In the genomic region with DNA sequence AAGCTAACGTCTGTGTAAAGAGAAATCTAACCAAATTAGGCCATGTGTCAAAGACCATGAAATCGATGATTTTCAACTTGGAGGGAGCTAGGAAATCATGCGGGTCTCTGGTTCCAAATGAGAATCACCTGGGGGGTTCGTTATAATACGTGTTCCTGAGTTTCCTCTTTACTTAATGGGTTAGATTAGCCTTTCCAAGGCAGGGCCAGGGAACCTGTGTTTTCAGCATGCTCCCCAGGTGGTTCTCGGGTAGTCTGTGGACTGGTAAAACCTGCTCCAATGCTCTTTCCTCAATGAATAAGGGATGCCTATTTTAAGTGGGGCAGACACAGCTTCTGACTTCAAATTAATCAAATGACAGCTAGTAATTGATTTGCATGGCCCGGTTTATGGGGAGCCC, we compare ENCODE assay signal across 1 cellular context.
TF ChIP-seq lines count a peak whose summit lies in the region.

No MANE protein-coding gene starts in this region.

TF ChIP-seq in WTC11, 78 proteins besides CTCF, POLR2A, EP300 and RAD21 (continued from another document):
- TF ChIP-seq, protein P1, sequence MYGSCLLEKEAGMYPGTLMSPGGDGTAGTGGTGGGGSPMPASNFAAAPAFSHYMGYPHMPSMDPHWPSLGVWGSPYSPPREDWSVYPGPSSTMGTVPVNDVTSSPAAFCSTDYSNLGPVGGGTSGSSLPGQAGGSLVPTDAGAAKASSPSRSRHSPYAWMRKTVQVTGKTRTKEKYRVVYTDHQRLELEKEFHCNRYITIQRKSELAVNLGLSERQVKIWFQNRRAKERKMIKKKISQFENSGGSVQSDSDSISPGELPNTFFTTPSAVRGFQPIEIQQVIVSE (CRISPR knock-in tag; IDR thresholded peaks at IDR 0.05; ENCODE audit: borderline replicate concordance), result no peak
- TF ChIP-seq, protein P2, sequence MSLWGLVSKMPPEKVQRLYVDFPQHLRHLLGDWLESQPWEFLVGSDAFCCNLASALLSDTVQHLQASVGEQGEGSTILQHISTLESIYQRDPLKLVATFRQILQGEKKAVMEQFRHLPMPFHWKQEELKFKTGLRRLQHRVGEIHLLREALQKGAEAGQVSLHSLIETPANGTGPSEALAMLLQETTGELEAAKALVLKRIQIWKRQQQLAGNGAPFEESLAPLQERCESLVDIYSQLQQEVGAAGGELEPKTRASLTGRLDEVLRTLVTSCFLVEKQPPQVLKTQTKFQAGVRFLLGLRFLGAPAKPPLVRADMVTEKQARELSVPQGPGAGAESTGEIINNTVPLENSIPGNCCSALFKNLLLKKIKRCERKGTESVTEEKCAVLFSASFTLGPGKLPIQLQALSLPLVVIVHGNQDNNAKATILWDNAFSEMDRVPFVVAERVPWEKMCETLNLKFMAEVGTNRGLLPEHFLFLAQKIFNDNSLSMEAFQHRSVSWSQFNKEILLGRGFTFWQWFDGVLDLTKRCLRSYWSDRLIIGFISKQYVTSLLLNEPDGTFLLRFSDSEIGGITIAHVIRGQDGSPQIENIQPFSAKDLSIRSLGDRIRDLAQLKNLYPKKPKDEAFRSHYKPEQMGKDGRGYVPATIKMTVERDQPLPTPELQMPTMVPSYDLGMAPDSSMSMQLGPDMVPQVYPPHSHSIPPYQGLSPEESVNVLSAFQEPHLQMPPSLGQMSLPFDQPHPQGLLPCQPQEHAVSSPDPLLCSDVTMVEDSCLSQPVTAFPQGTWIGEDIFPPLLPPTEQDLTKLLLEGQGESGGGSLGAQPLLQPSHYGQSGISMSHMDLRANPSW (CRISPR knock-in tag; conservative IDR thresholded peaks at IDR 0.05; ENCODE audit: low read depth), result no peak
- TF ChIP-seq SOX15 (CRISPR knock-in tag; IDR thresholded peaks at IDR 0.05) (no peak), FOXK1 (CRISPR knock-in tag; IDR thresholded peaks at IDR 0.05) (no peak), ZNF232 (CRISPR knock-in tag; IDR thresholded peaks at IDR 0.05) (no peak), JAZF1 (CRISPR knock-in tag; IDR thresholded peaks at IDR 0.05) (no peak), ZNF219 (CRISPR knock-in tag; IDR thresholded peaks at IDR 0.05; ENCODE audit: borderline replicate concordance) (no peak), SMAD3 (CRISPR knock-in tag; IDR thresholded peaks at IDR 0.05; ENCODE audit: borderline replicate concordance) (no peak)
- TF ChIP-seq, protein P3, sequence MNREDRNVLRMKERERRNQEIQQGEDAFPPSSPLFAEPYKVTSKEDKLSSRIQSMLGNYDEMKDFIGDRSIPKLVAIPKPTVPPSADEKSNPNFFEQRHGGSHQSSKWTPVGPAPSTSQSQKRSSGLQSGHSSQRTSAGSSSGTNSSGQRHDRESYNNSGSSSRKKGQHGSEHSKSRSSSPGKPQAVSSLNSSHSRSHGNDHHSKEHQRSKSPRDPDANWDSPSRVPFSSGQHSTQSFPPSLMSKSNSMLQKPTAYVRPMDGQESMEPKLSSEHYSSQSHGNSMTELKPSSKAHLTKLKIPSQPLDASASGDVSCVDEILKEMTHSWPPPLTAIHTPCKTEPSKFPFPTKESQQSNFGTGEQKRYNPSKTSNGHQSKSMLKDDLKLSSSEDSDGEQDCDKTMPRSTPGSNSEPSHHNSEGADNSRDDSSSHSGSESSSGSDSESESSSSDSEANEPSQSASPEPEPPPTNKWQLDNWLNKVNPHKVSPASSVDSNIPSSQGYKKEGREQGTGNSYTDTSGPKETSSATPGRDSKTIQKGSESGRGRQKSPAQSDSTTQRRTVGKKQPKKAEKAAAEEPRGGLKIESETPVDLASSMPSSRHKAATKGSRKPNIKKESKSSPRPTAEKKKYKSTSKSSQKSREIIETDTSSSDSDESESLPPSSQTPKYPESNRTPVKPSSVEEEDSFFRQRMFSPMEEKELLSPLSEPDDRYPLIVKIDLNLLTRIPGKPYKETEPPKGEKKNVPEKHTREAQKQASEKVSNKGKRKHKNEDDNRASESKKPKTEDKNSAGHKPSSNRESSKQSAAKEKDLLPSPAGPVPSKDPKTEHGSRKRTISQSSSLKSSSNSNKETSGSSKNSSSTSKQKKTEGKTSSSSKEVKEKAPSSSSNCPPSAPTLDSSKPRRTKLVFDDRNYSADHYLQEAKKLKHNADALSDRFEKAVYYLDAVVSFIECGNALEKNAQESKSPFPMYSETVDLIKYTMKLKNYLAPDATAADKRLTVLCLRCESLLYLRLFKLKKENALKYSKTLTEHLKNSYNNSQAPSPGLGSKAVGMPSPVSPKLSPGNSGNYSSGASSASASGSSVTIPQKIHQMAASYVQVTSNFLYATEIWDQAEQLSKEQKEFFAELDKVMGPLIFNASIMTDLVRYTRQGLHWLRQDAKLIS (CRISPR knock-in tag; IDR thresholded peaks at IDR 0.05; ENCODE audit: borderline replicate concordance), result no peak
- TF ChIP-seq, protein P4, sequence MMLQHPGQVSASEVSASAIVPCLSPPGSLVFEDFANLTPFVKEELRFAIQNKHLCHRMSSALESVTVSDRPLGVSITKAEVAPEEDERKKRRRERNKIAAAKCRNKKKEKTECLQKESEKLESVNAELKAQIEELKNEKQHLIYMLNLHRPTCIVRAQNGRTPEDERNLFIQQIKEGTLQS (CRISPR knock-in tag; conservative IDR thresholded peaks at IDR 0.05), result no peak
